ENCODE assay signal across 17 cellular contexts in the genomic region with DNA sequence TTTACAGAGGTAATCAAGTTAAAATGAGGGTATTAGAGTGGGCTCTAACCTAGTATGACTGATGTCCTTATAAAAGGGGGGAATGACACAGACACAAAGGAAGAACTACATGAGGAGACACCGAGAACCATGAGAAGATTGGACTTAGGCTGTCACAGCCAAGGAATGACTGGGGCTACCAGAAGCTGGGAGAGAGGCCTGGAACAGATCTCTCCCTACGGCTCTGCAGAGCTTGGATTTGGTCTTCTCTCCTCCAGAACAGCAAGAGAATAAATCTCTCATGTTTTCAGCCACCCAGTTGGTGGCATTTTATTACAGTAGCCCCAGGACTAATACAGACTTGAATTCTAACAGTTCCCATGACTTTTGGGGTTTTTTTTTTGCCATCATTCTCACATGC.
DNase-seq lines count a peak whose midpoint lies in the region; ATAC-seq and TF ChIP-seq lines count a peak whose summit lies in the region.
"Had no signal": no experiment of that assay in that cellular context is flagged by ENCODE, and none has a peak within 500 bp of the region (broad histone marks: within the 10 kb centered on the region; RNA-seq: fewer than 3 reads in every experiment).

No MANE protein-coding gene starts in this region.

- DNase-seq in left cardiac atrium, result no peak
- no peak for DNase-seq in Right ventricle myocardium inferior (ENCODE audit: missing footprints)
- DNase-seq in lower lobe of right lung, result no peak
- DNase-seq in stomach, result no peak
- DNase-seq in aorta, result no peak
- no peak for DNase-seq in NK-92 treated with Interleukin-12 subunit alpha and Interleukin-12 subunit beta, amount 100 ng/mL, for 24 hours (lab: John Stamatoyannopoulos, UW)
- DNase-seq in NCI-H748 (lab: John Stamatoyannopoulos, UW; ENCODE audit: unreplicated experiment), result no peak
- no peak for DNase-seq in esophagus squamous epithelium (lab: John Stamatoyannopoulos, UW)
- DNase-seq: CD4-positive, alpha-beta memory T cell; DMS79 treated with DMSO at 0.1 percent for 48 hours; NCI-H1417 treated with DMSO at 0.1 percent for 48 hours; NCI-H2171; NCI-H446; NCI-H748 treated with DMSO at 0.1 percent for 48 hours had no signal

- H3K36me3 ChIP-seq in lower lobe of right lung (no peaks in the 10 kb centered on the region), stomach (no peaks in the 10 kb centered on the region), aorta (ENCODE audit: control insufficient read depth in 1 of 2, insufficient read depth in 2 of 2, low read length in 1 of 2) (no peaks in the 10 kb centered on the region), esophagus squamous epithelium (no peaks in the 10 kb centered on the region)

- H3K27me3 ChIP-seq in lower lobe of right lung (ENCODE audit: low read depth) (no peaks in the 10 kb centered on the region), stomach (no peaks in the 10 kb centered on the region), aorta (ENCODE audit: control insufficient read depth in 1 of 2, insufficient read depth in 2 of 2, low read length in 1 of 2) (no peaks in the 10 kb centered on the region), esophagus squamous epithelium (no peaks in the 10 kb centered on the region)

- no peak for TF ChIP-seq CTCF in lower lobe of right lung (IDR thresholded peaks at IDR 0.05)
- no peak for TF ChIP-seq CTCF in stomach (IDR thresholded peaks at IDR 0.05)
- TF ChIP-seq CTCF in esophagus squamous epithelium (IDR thresholded peaks at IDR 0.05), result no peak

- H3K4me3 ChIP-seq in lower lobe of right lung (no peak overlapping the region), stomach (no peak overlapping the region), aorta (ENCODE audit: low read length in 2 of 2) (no peak overlapping the region), esophagus squamous epithelium (no peak overlapping the region)
- H3K4me3 ChIP-seq: GM23338, K562 had no signal

- H3K27ac ChIP-seq in lower lobe of right lung (peak overlapping the region; percentile 61), stomach (peak overlapping the region in 3 of 5 donors; percentile 10 to 65 (median 45)), aorta (ENCODE audit: low read depth in 1 of 2, low read length in 2 of 2) (peak overlapping the region; percentile 51 to 61), esophagus squamous epithelium (peak overlapping the region in 1 of 4 donors; percentile 36)

- TF ChIP-seq EP300 in stomach (IDR thresholded peaks at IDR 0.05), result no peak

- intact Hi-C loops in left cardiac atrium (cut with DNase I) (no loop called here), Right ventricle myocardium inferior (cut with DNase I) (no loop called here), lower lobe of right lung (cut with DNase I) (no loop called here), stomach (cut with DNase I; ENCODE audit: low total_unique reads) (no loop called here), aorta (cut with DNase I) (no loop called here), esophagus squamous epithelium (cut with DNase I) (no loop called here)

- ATAC-seq in left cardiac atrium (peak; percentile 55 to 56), Right ventricle myocardium inferior (no peak), lower lobe of right lung (no peak), aorta (ENCODE audit: low FRiP score) (peak; percentile 78)
- ATAC-seq: GM23338, HCT116, K562 had no signal

- WGBS in stomach, 5 donors, result 75 to 86% (median 83%) methylated on average over 2 of the region's 2 CpGs
- 6 to 18% methylated on average over 2 of the region's 2 CpGs for WGBS in aorta, 2 donors
- 76 to 85% methylated on average over 2 of the region's 2 CpGs for WGBS in esophagus squamous epithelium, 2 donors

- H3K4me1 ChIP-seq in lower lobe of right lung (peaks cover 33% of the 10 kb centered on the region), stomach (peaks cover 0 to 13% (median 6%) of the 10 kb centered on the region in 4 donors), aorta (ENCODE audit: control insufficient read depth in 1 of 2, insufficient read depth in 2 of 2, low read length in 2 of 2) (peaks cover 4 to 13% of the 10 kb centered on the region in 2 donors), esophagus squamous epithelium (peaks cover 0 to 27% (median 5%) of the 10 kb centered on the region in 3 donors)

- H3K9me3 ChIP-seq in lower lobe of right lung (no peaks in the 10 kb centered on the region), stomach (peaks cover 0 to 13% (median 8%) of the 10 kb centered on the region in 4 donors), aorta (ENCODE audit: control insufficient read depth, low read length) (no peaks in the 10 kb centered on the region), esophagus squamous epithelium (peaks cover 0 to 12% (median 0%) of the 10 kb centered on the region in 3 donors)

- TF ChIP-seq POLR2A in stomach (IDR thresholded peaks at IDR 0.05) (no peak), esophagus squamous epithelium (IDR thresholded peaks at IDR 0.05) (no peak)

Comparison
In these comparisons a context has a peak if more than half of its experiments do, and no peak if none do; other contexts are left out.
1. ATAC-seq: peak in left cardiac atrium (2 of 2) and aorta (single experiment); none in Right ventricle myocardium inferior (single experiment) and lower lobe of right lung (0 of 2).